ENCODE assay signal across 8 cellular contexts in genomic region chr11:87290304-87290922, GRCh38.
DNase-seq lines count a peak whose midpoint lies in the region; ATAC-seq and TF ChIP-seq lines count a peak whose summit lies in the region.

No MANE protein-coding gene starts in this region.

- H3K9ac ChIP-seq in DND-41 (ENCODE audit: low read depth, low read length) (no peak overlapping the region), NT2/D1 (ENCODE audit: insufficient read length, low read depth) (no peak overlapping the region)

- ATAC-seq in DND-41 (ENCODE audit: insufficient read depth, low read depth) (peak; percentile 59; the same call in 1 of the 3 replicates), GM21381 (IDR thresholded peaks at IDR 0.05; ENCODE audit: unreplicated experiment) (no peak), GM19455 (IDR thresholded peaks at IDR 0.05; ENCODE audit: unreplicated experiment) (no peak)

- no peaks in the 10 kb centered on the region for H3K4me1 ChIP-seq in DND-41 (ENCODE audit: insufficient read depth, low read length)
- H3K4me1 ChIP-seq in NT2/D1 (ENCODE audit: insufficient read depth, insufficient read length), result no peaks in the 10 kb centered on the region

- no peak overlapping the region for H2AFZ ChIP-seq in DND-41 (ENCODE audit: low read depth, low read length)

- TF ChIP-seq CTCF in DND-41 (IDR thresholded peaks at IDR 0.05; ENCODE audit: borderline replicate concordance, extremely low read depth, low read length, poor library complexity, severe bottlenecking), result peak; percentile 74

- H3K79me2 ChIP-seq in DND-41 (ENCODE audit: insufficient read depth, low read length), result no peaks in the 10 kb centered on the region

- H4K20me1 ChIP-seq in DND-41 (ENCODE audit: insufficient read depth, low read length), result no peaks in the 10 kb centered on the region

- DNase-seq in DND-41 (no peak), HS-5 (ENCODE audit: low read depth) (peak; percentile 37), NT2/D1 (ENCODE audit: low read depth, low spot score) (peak; percentile 25), dermis blood vessel endothelial cell (peak; percentile 82), middle frontal gyrus (ENCODE audit: extremely low spot score, low spot score) (peak; percentile 58), substantia nigra (lab: John Stamatoyannopoulos, UW) (no peak)

- H3K9me3 ChIP-seq in DND-41 (ENCODE audit: insufficient read depth, low read length, severe bottlenecking) (no peaks in the 10 kb centered on the region), NT2/D1 (ENCODE audit: insufficient read depth, low read length) (no peaks in the 10 kb centered on the region; the same call in 1 of the 2 replicates)

- H3K27me3 ChIP-seq in DND-41 (ENCODE audit: insufficient read depth, low read length, poor library complexity) (no peaks in the 10 kb centered on the region), NT2/D1 (ENCODE audit: insufficient read depth, insufficient read length) (no peaks in the 10 kb centered on the region)

- no peak overlapping the region for H3K4me2 ChIP-seq in DND-41 (ENCODE audit: insufficient read depth, low read length)

- H3K27ac ChIP-seq in DND-41 (ENCODE audit: low read length), result no peak overlapping the region
- no peak overlapping the region for H3K27ac ChIP-seq in substantia nigra (ENCODE audit: low read depth, low read length, poor library complexity, severe bottlenecking)

- H3K4me3 ChIP-seq in DND-41 (ENCODE audit: low read depth in 1 of 2, low read length in 2 of 2), result no peak overlapping the region
- no peak overlapping the region for H3K4me3 ChIP-seq in NT2/D1 (ENCODE audit: insufficient read length, low read depth)

- H3K36me3 ChIP-seq in DND-41 (ENCODE audit: insufficient read depth, low read length) (no peaks in the 10 kb centered on the region), NT2/D1 (ENCODE audit: insufficient read depth, insufficient read length, low read length) (no peaks in the 10 kb centered on the region)

Comparison
In these comparisons a context has a peak if more than half of its experiments do, and no peak if none do; other contexts are left out.
1. DNase-seq: peak in HS-5 (single experiment), NT2/D1 (single experiment), dermis blood vessel endothelial cell (single experiment) and middle frontal gyrus (single experiment); none in DND-41 (single experiment) and substantia nigra (0 of 49).